Comparison of ENCODE assay signal across 1 cellular context in genomic region chr9:470041-470781, GRCh38.
A peak's percentile ranks its signal among the peaks of the same experiment; 100 is the strongest.
TF ChIP-seq lines count a peak whose summit lies in the region.

No MANE protein-coding gene starts in this region.

TF ChIP-seq in HepG2, 621 proteins besides CTCF, POLR2A, EP300 and RAD21 (continued from another document and continues in another):
- TF ChIP-seq ZNF251 (CRISPR knock-in tag; IDR thresholded peaks at IDR 0.05) (no peak), ZNF513 (CRISPR knock-in tag; conservative IDR thresholded peaks at IDR 0.05) (no peak), ZNF670 (CRISPR knock-in tag; IDR thresholded peaks at IDR 0.05; ENCODE audit: borderline replicate concordance) (peak; percentile 46; the same call in 1 of the 2 replicates), ZNF276 (CRISPR knock-in tag; IDR thresholded peaks at IDR 0.05; ENCODE audit: low read depth) (peak; percentile 62; the same call in 1 of the 2 replicates), ZNF205 (CRISPR knock-in tag; IDR thresholded peaks at IDR 0.05) (peak; percentile 28; the same call in 1 of the 2 replicates), HOXA7 (CRISPR knock-in tag; IDR thresholded peaks at IDR 0.05) (no peak), HNF4A (CRISPR knock-in tag; IDR thresholded peaks at IDR 0.05) (no peak), ZGPAT (CRISPR knock-in tag; IDR thresholded peaks at IDR 0.05) (0 out of 2 replicates have a peak, but pooled peaks have one; percentile 56), HIC2 (CRISPR knock-in tag; IDR thresholded peaks at IDR 0.05; ENCODE audit: low read depth) (no peak), CREB1 (IDR thresholded peaks at IDR 0.05) (no peak), CREB1 (CRISPR knock-in tag; IDR thresholded peaks at IDR 0.05) (no peak), ZSCAN29 (CRISPR knock-in tag; conservative IDR thresholded peaks at IDR 0.05) (no peak), ZNF547 (CRISPR knock-in tag; IDR thresholded peaks at IDR 0.05) (no peak; the same call in 1 of the 2 replicates), TOPORS (CRISPR knock-in tag; IDR thresholded peaks at IDR 0.05) (0 out of 2 replicates have a peak, but pooled peaks have one; percentile 67), HIVEP1 (CRISPR knock-in tag; IDR thresholded peaks at IDR 0.05) (no peak), MNT (IDR thresholded peaks at IDR 0.05) (no peak), SP5 (CRISPR knock-in tag; IDR thresholded peaks at IDR 0.05; ENCODE audit: borderline replicate concordance, low read depth) (no peak), ZNF678 (CRISPR knock-in tag; IDR thresholded peaks at IDR 0.05) (no peak; the same call in 1 of the 2 replicates), ZSCAN22 (CRISPR knock-in tag; IDR thresholded peaks at IDR 0.05) (no peak), ZBTB7B (CRISPR knock-in tag; IDR thresholded peaks at IDR 0.05) (no peak), ZBTB7A (CRISPR knock-in tag; IDR thresholded peaks at IDR 0.05) (no peak), ZFP62 (CRISPR knock-in tag; IDR thresholded peaks at IDR 0.05) (no peak), RFX1 (IDR thresholded peaks at IDR 0.05) (no peak), JUND (CRISPR knock-in tag; IDR thresholded peaks at IDR 0.05) (no peak), MYNN (CRISPR knock-in tag; IDR thresholded peaks at IDR 0.05; ENCODE audit: low read depth) (no peak), ZNF747 (CRISPR knock-in tag; IDR thresholded peaks at IDR 0.05; ENCODE audit: borderline replicate concordance) (peak; percentile 85; the same call in 1 of the 2 replicates), IRX3 (CRISPR knock-in tag; IDR thresholded peaks at IDR 0.05; ENCODE audit: borderline replicate concordance, low read depth) (peak; percentile 79; the same call in 1 of the 2 replicates), ZNF431 (CRISPR knock-in tag; IDR thresholded peaks at IDR 0.05; ENCODE audit: borderline replicate concordance, low read depth) (no peak), PRPF4 (IDR thresholded peaks at IDR 0.05; ENCODE audit: low read depth, low read length, poor library complexity, severe bottlenecking) (no peak), TRIM24 (CRISPR knock-in tag; IDR thresholded peaks at IDR 0.05) (no peak), NONO (IDR thresholded peaks at IDR 0.05) (no peak), NONO (CRISPR knock-in tag; conservative IDR thresholded peaks at IDR 0.05) (no peak; the same call in 1 of the 2 replicates), FOXK2 (IDR thresholded peaks at IDR 0.05) (no peak), ZNF761 (CRISPR knock-in tag; conservative IDR thresholded peaks at IDR 0.05) (no peak), ZNF296 (CRISPR knock-in tag; conservative IDR thresholded peaks at IDR 0.05) (no peak), KLF6 (CRISPR knock-in tag; IDR thresholded peaks at IDR 0.05) (no peak), NFIB (CRISPR knock-in tag; IDR thresholded peaks at IDR 0.05; ENCODE audit: borderline replicate concordance) (no peak), ZNF552 (CRISPR knock-in tag; IDR thresholded peaks at IDR 0.05; ENCODE audit: borderline replicate concordance) (no peak), SNAPC2 (CRISPR knock-in tag; IDR thresholded peaks at IDR 0.05) (peak; percentile 82; the same call in 1 of the 2 replicates), GTF3A (CRISPR knock-in tag; conservative IDR thresholded peaks at IDR 0.05) (no peak), FOXA3 (CRISPR knock-in tag; IDR thresholded peaks at IDR 0.05) (no peak), ZNF362 (CRISPR knock-in tag; IDR thresholded peaks at IDR 0.05; ENCODE audit: borderline replicate concordance) (no peak), SNRNP70 (IDR thresholded peaks at IDR 0.05; ENCODE audit: low read depth, low read length) (no peak), ELF1 (CRISPR knock-in tag; IDR thresholded peaks at IDR 0.05) (0 out of 2 replicates have a peak, but pooled peaks have one; percentile 29), ZNF44 (CRISPR knock-in tag; IDR thresholded peaks at IDR 0.05) (no peak), FOXA1 (IDR thresholded peaks at IDR 0.05) (no peak), FOXA1 (CRISPR knock-in tag; IDR thresholded peaks at IDR 0.05) (no peak), ZNF558 (CRISPR knock-in tag; IDR thresholded peaks at IDR 0.05; ENCODE audit: borderline replicate concordance) (no peak; the same call in 1 of the 2 replicates), ZBTB46 (CRISPR knock-in tag; IDR thresholded peaks at IDR 0.05; ENCODE audit: borderline replicate concordance) (no peak), ZSCAN9 (CRISPR knock-in tag; IDR thresholded peaks at IDR 0.05; ENCODE audit: borderline replicate concordance) (peak; percentile 79), RXRB (CRISPR knock-in tag; IDR thresholded peaks at IDR 0.05; ENCODE audit: borderline replicate concordance) (no peak), ETV5 (CRISPR knock-in tag; IDR thresholded peaks at IDR 0.05; ENCODE audit: borderline replicate concordance) (0 out of 2 replicates have a peak, but pooled peaks have one; percentile 24), MLXIP (CRISPR knock-in tag; IDR thresholded peaks at IDR 0.05; ENCODE audit: borderline replicate concordance) (peak; percentile 41; the same call in 1 of the 2 replicates), NFE2L2 (IDR thresholded peaks at IDR 0.05; ENCODE audit: low read length) (no peak), BATF2 (CRISPR knock-in tag; IDR thresholded peaks at IDR 0.05) (no peak; the same call in 1 of the 2 replicates), TRIM22 (IDR thresholded peaks at IDR 0.05) (no peak), MTF1 (CRISPR knock-in tag; IDR thresholded peaks at IDR 0.05) (no peak; the same call in 1 of the 2 replicates), SPEN (CRISPR knock-in tag; IDR thresholded peaks at IDR 0.05; ENCODE audit: low read depth) (0 out of 2 replicates have a peak, but pooled peaks have one; percentile 31)
